8 cellular contexts compared by ENCODE assay signal in the genomic region with DNA sequence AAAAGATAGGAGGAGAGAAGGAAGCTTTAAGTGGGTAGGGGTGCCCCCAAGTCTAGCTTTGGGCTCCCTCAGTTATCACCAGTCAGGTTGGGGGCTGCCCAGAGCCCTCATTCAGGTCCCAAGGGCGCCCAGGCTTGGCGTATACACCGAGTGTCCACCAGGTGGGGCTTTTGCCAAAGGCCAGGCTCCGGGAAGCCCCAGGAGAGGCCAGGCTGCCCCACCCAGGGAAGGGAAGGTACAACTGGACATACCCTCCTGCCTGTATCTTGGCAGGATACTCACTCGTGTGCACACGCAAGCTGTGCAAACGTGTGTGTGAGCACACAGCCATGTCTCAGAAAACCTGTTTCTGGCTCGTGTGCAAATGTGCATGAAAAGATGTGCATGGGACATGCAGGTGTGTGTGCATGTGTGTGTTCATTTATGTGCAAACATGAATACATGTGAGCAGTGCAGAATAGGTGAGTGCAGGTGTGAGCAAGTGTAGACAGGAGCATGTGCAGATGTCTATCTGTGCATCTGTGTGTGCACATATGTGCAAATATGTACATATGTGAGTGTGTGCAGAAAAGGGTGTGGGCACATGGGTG. TPM values are rescaled to one million over a fixed set of nuclear protein-coding genes. Genes with fewer than 3 reads are reported as not detected.
A peak's percentile ranks its signal among the peaks of the same experiment; 100 is the strongest.
DNase-seq lines count a peak whose midpoint lies in the region; ATAC-seq and TF ChIP-seq lines count a peak whose summit lies in the region.

No MANE protein-coding gene starts in this region.

- H3K4me3 ChIP-seq in neutrophil (ENCODE audit: low read depth in 1 of 2, low read length in 1 of 2) (no peak overlapping the region), vagina (no peak overlapping the region)

- peak; percentile 80 for ATAC-seq in Right ventricle myocardium inferior
- peak; percentile 74 for ATAC-seq in esophagus mucosa
- no peak for ATAC-seq in HG03175 (IDR thresholded peaks at IDR 0.05; ENCODE audit: unreplicated experiment)

- H3K4me1 ChIP-seq in neutrophil (ENCODE audit: control insufficient read depth in 1 of 2, insufficient read depth in 1 of 2, low read depth in 1 of 2, low read length in 1 of 2) (no peaks in the 10 kb centered on the region), vagina (no peaks in the 10 kb centered on the region)

- DNase-seq in Right ventricle myocardium inferior (ENCODE audit: missing footprints) = peak; percentile 74
- DNase-seq in cardiac septum (ENCODE audit: low spot score) = no peak
- DNase-seq in NCI-H226 = peak; percentile 29
- DNase-seq in activated CD8-positive, alpha-beta memory T cell treated with anti-CD3 and anti-CD28 coated beads for 24 hours = peak; percentile 82
- DNase-seq in vagina (ENCODE audit: extremely low spot score in 2 of 2) = no peak

- intact Hi-C loops in Right ventricle myocardium inferior (cut with DNase I) = loop anchor here (5.0 kb wide), 2 partner anchors 273 to 288 kb away; no protein-coding TSS in a partner anchor
- intact Hi-C loops in cardiac septum (cut with DNase I) = loop anchor here (5.0 kb wide), 4 partner anchors 87 to 288 kb away; no protein-coding TSS in a partner anchor
- intact Hi-C loops in vagina (cut with DNase I) = no loop called here

- peaks cover 56% of the 10 kb centered on the region for H3K27me3 ChIP-seq in neutrophil
- no peaks in the 10 kb centered on the region for H3K27me3 ChIP-seq in vagina

- TF ChIP-seq CTCF in neutrophil (IDR thresholded peaks at IDR 0.05) (peak; percentile 9), vagina (IDR thresholded peaks at IDR 0.05) (peak; percentile 39 to 47 (median 40))

- no peaks in the 10 kb centered on the region for H3K36me3 ChIP-seq in neutrophil
- H3K36me3 ChIP-seq in vagina = no peaks in the 10 kb centered on the region

- H3K27ac ChIP-seq in neutrophil = no peak overlapping the region
- no peak overlapping the region for H3K27ac ChIP-seq in vagina

- no peak for TF ChIP-seq POLR2A in vagina (IDR thresholded peaks at IDR 0.05)

- H3K9me3 ChIP-seq in neutrophil = no peaks in the 10 kb centered on the region
- no peaks in the 10 kb centered on the region for H3K9me3 ChIP-seq in vagina

RNA-seq across cellular contexts. Expression of gene CUX2, which starts 9.7 kb away (rescaled TPM):
- not detected for total RNA-seq in Right ventricle myocardium inferior
- 1.2 TPM for total RNA-seq in cardiac septum
- not detected for total RNA-seq in esophagus mucosa
- 0.49 TPM for total RNA-seq in vagina

Comparison
In these comparisons a context has a peak if more than half of its experiments do, and no peak if none do; other contexts are left out.
1. DNase-seq: peak in Right ventricle myocardium inferior (single experiment), NCI-H226 (single experiment) and activated CD8-positive, alpha-beta memory T cell treated with anti-CD3 and anti-CD28 coated beads for 24 hours (single experiment); none in cardiac septum (single experiment) and vagina (0 of 2).